In genomic region chr19:13774217-13775191, GRCh38 we compare ENCODE assay signal across 8 cellular contexts. TPM values are rescaled to one million over a fixed set of nuclear protein-coding genes. Genes with fewer than 3 reads are reported as not detected.
DNase-seq lines count a peak whose midpoint lies in the region; ATAC-seq and TF ChIP-seq lines count a peak whose summit lies in the region.

TSS of gene C19orf53 (plus strand) at chr19:13774456. CDS start at chr19:13774478, 22 bp downstream.

- no peak for TF ChIP-seq EP300 in SK-N-SH (IDR thresholded peaks at IDR 0.05; ENCODE audit: borderline replicate concordance in 1 of 2, low read depth in 1 of 2, low read length in 1 of 2)

- 1% methylated on average over 61 of the region's 61 CpGs for WGBS in SK-N-SH (ENCODE audit: low lambda C conversion rate)

- ATAC-seq in HG02571 (IDR thresholded peaks at IDR 0.05; ENCODE audit: unreplicated experiment) = peak; percentile 93

- peaks cover 23 to 33% of the 10 kb centered on the region in 2 experiments for H3K36me3 ChIP-seq in SK-N-SH (replicated peaks in 1 of 2; ENCODE audit: control insufficient read depth in 1 of 2, insufficient read depth in 2 of 2, low read length in 1 of 2)

- CTCF ChIA-PET in SK-N-SH (lab: Yijun Ruan, JAX) = interaction anchor here (1.0 to 2.2 kb wide), 5 partner anchors 10 to 279 kb away, joined by 3 to 15 read pairs (median 5); no protein-coding TSS in a partner anchor

- DNase-seq in GM04504 (ENCODE audit: low read depth) = peak; percentile 86
- peak; percentile 61 for DNase-seq in NCI-H1048 (lab: John Stamatoyannopoulos, UW)
- DNase-seq in SK-N-SH = peak; percentile 93
- peak; percentile 87 for DNase-seq in activated naive CD4-positive, alpha-beta T cell treated with anti-CD3 and anti-CD28 coated beads, Interleukin-2, amount 50 U/mL, for 16 hours
- DNase-seq in germinal center (ENCODE audit: low spot score) = peak; percentile 92
- DNase-seq in non-pigmented ciliary epithelial cell (ENCODE audit: low read depth) = peak; percentile 81
- DNase-seq in superior temporal gyrus (ENCODE audit: extremely low spot score) = peak; percentile 99

- no peak for TF ChIP-seq CTCF in SK-N-SH (IDR thresholded peaks at IDR 0.05)

- no peaks in the 10 kb centered on the region for H3K27me3 ChIP-seq in SK-N-SH (ENCODE audit: insufficient read depth)

- no peaks in the 10 kb centered on the region for H3K9me3 ChIP-seq in SK-N-SH

- peak within 1 kb of the TSS; percentile 86 for H3K4me2 ChIP-seq in SK-N-SH

- peaks cover 20% of the 10 kb centered on the region for H3F3A ChIP-seq in SK-N-SH (replicated peaks; ENCODE audit: insufficient read depth)

- no peak for TF ChIP-seq RAD21 in SK-N-SH (IDR thresholded peaks at IDR 0.05; ENCODE audit: low read length)

- H2AFZ ChIP-seq in SK-N-SH (ENCODE audit: low read depth) = peak within 1 kb of the TSS; percentile 56; the same call in 1 of the 2 replicates

- H3K4me3 ChIP-seq in SK-N-SH (ENCODE audit: low read depth in 2 of 2, low read length in 1 of 2) = peak within 1 kb of the TSS; percentile 74 to 94

- peak within 1 kb of the TSS; percentile 99 for H3K9ac ChIP-seq in SK-N-SH

- H3K27ac ChIP-seq in SK-N-SH (ENCODE audit: low read depth in 2 of 2, low read length in 1 of 2) = peak within 1 kb of the TSS; percentile 83 to 91

- H4K20me1 ChIP-seq in SK-N-SH (ENCODE audit: insufficient read depth) = no peaks in the 10 kb centered on the region

- peaks cover 6 to 8% of the 10 kb centered on the region in 2 experiments; a peak in 2 of 4 replicates for H3K4me1 ChIP-seq in SK-N-SH (ENCODE audit: control insufficient read depth in 1 of 2, insufficient read depth in 2 of 2, low read depth in 1 of 2, low read length in 1 of 2)

- no peaks in the 10 kb centered on the region for H3K9me2 ChIP-seq in SK-N-SH

- POLR2A ChIA-PET in SK-N-SH (lab: Yijun Ruan, JAX) = interaction anchor here (0.8 to 2.7 kb wide), 9 partner anchors 10 to 164 kb away, joined by 3 to 23 read pairs (median 3); partner anchors contain the start of genes MRI1, PODNL1 and ZSWIM4

- peaks cover 34% of the 10 kb centered on the region for H3K79me2 ChIP-seq in SK-N-SH (ENCODE audit: insufficient read depth)

TF ChIP-seq in SK-N-SH, 30 proteins besides CTCF, POLR2A, EP300 and RAD21:
- TF ChIP-seq RFX5 (IDR thresholded peaks at IDR 0.05; ENCODE audit: low read length) = no peak
- TF ChIP-seq, protein P1, sequence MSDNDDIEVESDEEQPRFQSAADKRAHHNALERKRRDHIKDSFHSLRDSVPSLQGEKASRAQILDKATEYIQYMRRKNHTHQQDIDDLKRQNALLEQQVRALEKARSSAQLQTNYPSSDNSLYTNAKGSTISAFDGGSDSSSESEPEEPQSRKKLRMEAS (IDR thresholded peaks at IDR 0.05; ENCODE audit: low read depth) = peak; percentile 97
- peak; percentile 86 for TF ChIP-seq YY1 (IDR thresholded peaks at IDR 0.05; ENCODE audit: low read depth)
- TF ChIP-seq POLR2AphosphoS5 (IDR thresholded peaks at IDR 0.05; ENCODE audit: low read depth, low read length) = peak; percentile 96
- TF ChIP-seq ELF1 (IDR thresholded peaks at IDR 0.05) = peak; percentile 100
- no peak; the same call in 1 of the 2 replicates for TF ChIP-seq USF2 (IDR thresholded peaks at IDR 0.05; ENCODE audit: borderline replicate concordance, low read depth, low read length)
- TF ChIP-seq FOXJ3 (CRISPR knock-in tag; IDR thresholded peaks at IDR 0.05) = peak; percentile 53
- peak; percentile 22; the same call in 1 of the 2 replicates for TF ChIP-seq TCF12 (IDR thresholded peaks at IDR 0.05)
- TF ChIP-seq CHD2 (IDR thresholded peaks at IDR 0.05; ENCODE audit: low read length, partially characterized antibody) = peak; percentile 97
- no peak for TF ChIP-seq NFIC (IDR thresholded peaks at IDR 0.05; ENCODE audit: borderline replicate concordance)
- peak; percentile 88 for TF ChIP-seq TAF1 (IDR thresholded peaks at IDR 0.05; ENCODE audit: borderline replicate concordance, low read depth, low read length)
- TF ChIP-seq JUND (IDR thresholded peaks at IDR 0.05) = no peak; the same call in 1 of the 2 replicates
- TF ChIP-seq ZBTB33 (IDR thresholded peaks at IDR 0.05; ENCODE audit: borderline replicate concordance, low read depth) = peak; percentile 91; the same call in 1 of the 2 replicates
- no peak for TF ChIP-seq EZH2phosphoT487 (IDR thresholded peaks at IDR 0.05; ENCODE audit: borderline replicate concordance, low read depth)
- TF ChIP-seq GABPA (IDR thresholded peaks at IDR 0.05; ENCODE audit: low read depth) = peak; percentile 98
- no peak for TF ChIP-seq RXRA (IDR thresholded peaks at IDR 0.05; ENCODE audit: borderline replicate concordance, low read depth)
- TF ChIP-seq GATA2 (CRISPR knock-in tag; IDR thresholded peaks at IDR 0.05) = no peak
- peak; percentile 59; the same call in 1 of the 2 replicates for TF ChIP-seq RCOR1 (IDR thresholded peaks at IDR 0.05; ENCODE audit: low read length)
- peak; percentile 52; the same call in 1 of the 2 replicates for TF ChIP-seq REST (IDR thresholded peaks at IDR 0.05; ENCODE audit: low read depth, low read length)
- TF ChIP-seq PBX3 (IDR thresholded peaks at IDR 0.05) = peak; percentile 19; the same call in 1 of the 2 replicates
- TF ChIP-seq NRF1 (IDR thresholded peaks at IDR 0.05; ENCODE audit: low read depth, low read length) = peak; percentile 44; the same call in 1 of the 2 replicates
- no peak for TF ChIP-seq MEF2A (IDR thresholded peaks at IDR 0.05; ENCODE audit: borderline replicate concordance, low read depth)
- TF ChIP-seq MXI1 (IDR thresholded peaks at IDR 0.05; ENCODE audit: low read depth, low read length) = peak; percentile 85
- TF ChIP-seq SIN3A (IDR thresholded peaks at IDR 0.05; ENCODE audit: borderline replicate concordance, low read depth, low read length) = peak; percentile 94

RNA-seq across cellular contexts. Expression of gene C19orf53, which starts in this region (rescaled TPM):
- 470 and 554 TPM in 2 replicates for polyA plus RNA-seq in SK-N-SH (2012; rRNA removed)
- 460 and 463 TPM in 2 replicates for polyA plus RNA-seq in SK-N-SH (2012; cell fraction: cytosol; rRNA removed)
- polyA plus RNA-seq in SK-N-SH (2012; cell fraction: nucleus; rRNA removed) = 129 and 187 TPM in 2 replicates

Comparison
In these comparisons a context has a peak if more than half of its experiments do, and no peak if none do; other contexts are left out.
1. Peak in every context shown above with its lines: DNase-seq, ATAC-seq, H3K4me3 ChIP-seq and H3K27ac ChIP-seq.